ENCODE assay signal across 27 cellular contexts in the genomic region with DNA sequence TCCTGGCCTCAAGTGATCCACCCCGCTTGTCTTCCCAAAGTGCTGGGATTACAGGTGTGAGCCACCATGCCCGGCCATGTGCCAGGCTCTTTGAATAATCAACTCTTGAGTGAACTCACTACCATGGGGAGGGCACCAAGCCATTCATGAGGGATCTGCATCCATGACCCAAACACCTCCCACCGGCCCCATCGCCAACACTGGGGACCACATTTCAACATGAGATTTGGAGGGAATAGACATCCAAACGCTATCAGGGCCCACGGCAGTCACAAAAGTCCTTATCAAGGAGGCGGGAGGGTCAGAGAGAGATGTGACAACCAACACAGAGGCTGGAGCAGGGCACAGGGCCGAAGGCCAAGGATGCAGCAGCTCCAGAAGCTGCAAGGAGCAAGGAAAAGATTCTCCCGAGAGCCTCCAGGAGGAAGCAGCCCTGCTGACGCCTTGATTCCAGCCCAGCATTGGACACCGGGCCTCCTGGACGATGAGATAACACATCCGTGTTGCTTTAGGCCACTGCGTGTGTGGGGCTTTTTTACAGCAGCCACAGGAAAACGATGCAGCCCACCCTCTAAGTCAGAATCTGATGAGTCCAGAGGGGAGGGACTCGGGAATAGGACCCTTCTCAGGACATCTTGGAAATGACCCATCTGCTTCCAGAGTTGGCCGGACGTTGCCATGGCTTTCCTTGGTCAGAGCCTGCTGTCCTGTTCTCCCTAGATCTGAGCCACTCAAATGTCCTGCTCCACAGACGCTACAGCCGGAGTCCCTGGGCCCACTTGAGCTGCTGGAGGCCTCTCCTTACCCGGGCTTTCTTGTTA.
"Had no signal": no experiment of that assay in that cellular context is flagged by ENCODE, and none has a peak within 500 bp of the region (broad histone marks: within the 10 kb centered on the region; RNA-seq: fewer than 3 reads in every experiment).

No MANE protein-coding gene starts in this region.

- DNase-seq: cerebellar nuclear complex; cortex of kidney; effector memory CD8-positive, alpha-beta T cell; erythroblast; esophagus squamous epithelium; foreskin melanocyte; glutamatergic neuron; mesenchymal stem cell; midbrain; naive thymus-derived CD4-positive, alpha-beta T cell; nephron progenitor cell; occipital lobe; ovary; posterior cingulate gyrus; retina; sigmoid colon; stimulated activated CD4-positive, alpha-beta T cell treated with anti-CD3 and anti-CD28 coated beads, Interleukin-2, amount 100 ng/mL, for 24 hours; stimulated activated CD4-positive, alpha-beta T cell treated with anti-CD3 and anti-CD28 coated beads, Interleukin-4, amount 100 ng/mL, for 24 hours; stimulated activated naive CD4-positive, alpha-beta T cell treated with Interleukin-2 at 50 U/mL for 16 hours; stomach; thyroid gland; trophoblast cell had no signal

- H3K27ac Mint-ChIP-seq: effector memory CD8-positive, alpha-beta T cell; naive thymus-derived CD4-positive, alpha-beta T cell; nephron progenitor cell; stimulated activated effector memory CD8-positive, alpha-beta T cell treated with anti-CD3 and anti-CD28 coated beads, Interleukin-12 subunit alpha, Interleukin-12 subunit beta, amount 100 ng/mL, for 72 hours had no signal

- H3K9me3 ChIP-seq: ovary, thyroid gland, vagina had no signal

- H3K27me3 ChIP-seq: esophagus squamous epithelium, ovary, sigmoid colon, stomach, thyroid gland, vagina had no signal

- H3K27me3 Mint-ChIP-seq: effector memory CD8-positive, alpha-beta T cell had no signal

- H3K4me3 Mint-ChIP-seq: effector memory CD8-positive, alpha-beta T cell; naive thymus-derived CD4-positive, alpha-beta T cell; nephron progenitor cell; stimulated activated effector memory CD8-positive, alpha-beta T cell treated with anti-CD3 and anti-CD28 coated beads, Interleukin-12 subunit alpha, Interleukin-12 subunit beta, amount 100 ng/mL, for 72 hours had no signal

- H3K9me3 Mint-ChIP-seq: effector memory CD8-positive, alpha-beta T cell; stimulated activated effector memory CD8-positive, alpha-beta T cell treated with anti-CD3 and anti-CD28 coated beads, Interleukin-12 subunit alpha, Interleukin-12 subunit beta, amount 100 ng/mL, for 72 hours had no signal

- H3K4me3 ChIP-seq: esophagus squamous epithelium, ovary, sigmoid colon, stomach, thyroid gland, vagina had no signal

- H3K27ac ChIP-seq: esophagus squamous epithelium, ovary, sigmoid colon, stomach, thyroid gland, vagina had no signal

- FAIRE-seq: endometrium, islet of Langerhans had no signal

- H3K4me1 Mint-ChIP-seq: naive thymus-derived CD4-positive, alpha-beta T cell; nephron progenitor cell; stimulated activated effector memory CD8-positive, alpha-beta T cell treated with anti-CD3 and anti-CD28 coated beads, Interleukin-12 subunit alpha, Interleukin-12 subunit beta, amount 100 ng/mL, for 72 hours had no signal

- H3K36me3 ChIP-seq: ovary, sigmoid colon, thyroid gland, vagina had no signal

- H3K4me1 ChIP-seq: thyroid gland, vagina had no signal

- H3K36me3 Mint-ChIP-seq: stimulated activated effector memory CD8-positive, alpha-beta T cell treated with anti-CD3 and anti-CD28 coated beads, Interleukin-12 subunit alpha, Interleukin-12 subunit beta, amount 100 ng/mL, for 72 hours had no signal

- ATAC-seq: effector memory CD8-positive, alpha-beta T cell; left colon; naive thymus-derived CD4-positive, alpha-beta T cell; stimulated activated effector memory CD8-positive, alpha-beta T cell treated with anti-CD3 and anti-CD28 coated beads, Interleukin-12 subunit alpha, Interleukin-12 subunit beta, amount 100 ng/mL, for 72 hours had no signal
